Comparison of ENCODE assay signal across 15 cellular contexts in genomic region chr6:149149682-149150081, GRCh38.
DNase-seq lines count a peak whose midpoint lies in the region; ATAC-seq lines count a peak whose summit lies in the region.
"Had no signal": no experiment of that assay in that cellular context is flagged by ENCODE, and none has a peak within 500 bp of the region (broad histone marks: within the 10 kb centered on the region; RNA-seq: fewer than 3 reads in every experiment).

No MANE protein-coding gene starts in this region.

- intact Hi-C loops in activated naive CD4-positive, alpha-beta T cell treated with anti-CD3 and anti-CD28 coated beads for 36 hours (cut with micrococcal nuclease) = loop anchor here (2.0 to 10.0 kb wide), 4 partner anchors 55 to 1945 kb away; partner anchors contain the start of gene STXBP5
- intact Hi-C loops in activated T-helper 2 cell treated with anti-CD3 and anti-CD28 coated beads, Interferon-gamma antibody, Interleukin-2, Interleukin-4, amounts not matched to agents 10 μg/mL and 5 μg/mL and 100 μg/mL, durations not matched to agents 14 hours and 24 hours and 36 hours (cut with micrococcal nuclease) = loop anchor here (2.0 to 5.0 kb wide), 5 partner anchors 55 to 283 kb away; no protein-coding TSS in a partner anchor

- POLR2A ChIA-PET in T-cell (lab: Charles Lee) = no interaction called here

- no peak overlapping the region for H3K4me3 Mint-ChIP-seq in activated naive CD4-positive, alpha-beta T cell treated with anti-CD3 and anti-CD28 coated beads, Interleukin-2, amount 50 U/mL, for 24 hours
- H3K4me3 Mint-ChIP-seq in activated naive CD4-positive, alpha-beta T cell treated with anti-CD3 and anti-CD28 coated beads for 36 hours = no peak overlapping the region
- no peak overlapping the region for H3K4me3 Mint-ChIP-seq in T-cell
- no peak overlapping the region for H3K4me3 Mint-ChIP-seq in activated T-helper 2 cell treated with anti-CD3 and anti-CD28 coated beads, Interferon-gamma antibody, Interleukin-2, Interleukin-4, amounts not matched to agents 10 μg/mL and 5 μg/mL and 100 μg/mL, durations not matched to agents 14 hours and 24 hours and 36 hours (ENCODE audit: low read depth)
- H3K4me3 Mint-ChIP-seq in stimulated activated effector memory CD8-positive, alpha-beta T cell treated with anti-CD3 and anti-CD28 coated beads, Interleukin-12 subunit alpha, Interleukin-12 subunit beta, amount 100 ng/mL, for 72 hours = peak overlapping the region; percentile 50
- H3K4me3 Mint-ChIP-seq: B cell, HFFc6 had no signal

- H3K9me3 Mint-ChIP-seq in activated naive CD4-positive, alpha-beta T cell treated with anti-CD3 and anti-CD28 coated beads, Interleukin-2, amount 50 U/mL, for 24 hours = peaks cover 23% of the 10 kb centered on the region
- H3K9me3 Mint-ChIP-seq in activated naive CD4-positive, alpha-beta T cell treated with anti-CD3 and anti-CD28 coated beads for 36 hours = peaks cover 9% of the 10 kb centered on the region
- H3K9me3 Mint-ChIP-seq in T-cell = peaks cover 2 to 19% (median 5%) of the 10 kb centered on the region in 3 donors
- peaks cover 25% of the 10 kb centered on the region for H3K9me3 Mint-ChIP-seq in activated T-helper 2 cell treated with anti-CD3 and anti-CD28 coated beads, Interferon-gamma antibody, Interleukin-2, Interleukin-4, amounts not matched to agents 10 μg/mL and 5 μg/mL and 100 μg/mL, durations not matched to agents 14 hours and 24 hours and 36 hours
- H3K9me3 Mint-ChIP-seq in stimulated activated effector memory CD8-positive, alpha-beta T cell treated with anti-CD3 and anti-CD28 coated beads, Interleukin-12 subunit alpha, Interleukin-12 subunit beta, amount 100 ng/mL, for 72 hours = peaks cover 11% of the 10 kb centered on the region
- H3K9me3 Mint-ChIP-seq: HFFc6 had no signal

- peaks cover 80% of the 10 kb centered on the region for H3K4me1 Mint-ChIP-seq in activated naive CD4-positive, alpha-beta T cell treated with anti-CD3 and anti-CD28 coated beads, Interleukin-2, amount 50 U/mL, for 24 hours
- H3K4me1 Mint-ChIP-seq in activated naive CD4-positive, alpha-beta T cell treated with anti-CD3 and anti-CD28 coated beads for 36 hours (ENCODE audit: low read depth) = peaks cover 73% of the 10 kb centered on the region
- H3K4me1 Mint-ChIP-seq in T-cell = peaks cover 81 to 93% (median 81%) of the 10 kb centered on the region in 3 donors
- H3K4me1 Mint-ChIP-seq in activated T-helper 2 cell treated with anti-CD3 and anti-CD28 coated beads, Interferon-gamma antibody, Interleukin-2, Interleukin-4, amounts not matched to agents 10 μg/mL and 5 μg/mL and 100 μg/mL, durations not matched to agents 14 hours and 24 hours and 36 hours (ENCODE audit: low read depth) = peaks cover 83% of the 10 kb centered on the region
- peaks cover 87% of the 10 kb centered on the region for H3K4me1 Mint-ChIP-seq in stimulated activated effector memory CD8-positive, alpha-beta T cell treated with anti-CD3 and anti-CD28 coated beads, Interleukin-12 subunit alpha, Interleukin-12 subunit beta, amount 100 ng/mL, for 72 hours
- H3K4me1 Mint-ChIP-seq: B cell had no signal

- CTCF ChIA-PET in activated naive CD4-positive, alpha-beta T cell treated with anti-CD3 and anti-CD28 coated beads for 36 hours (lab: Charles Lee) = interaction anchor here (2.0 kb wide), 1 partner anchor 13 kb away, joined by 5 read pairs; no protein-coding TSS in a partner anchor
- CTCF ChIA-PET in T-cell (lab: Charles Lee) = no interaction called here

- no peaks in the 10 kb centered on the region for H3K27me3 Mint-ChIP-seq in activated naive CD4-positive, alpha-beta T cell treated with anti-CD3 and anti-CD28 coated beads, Interleukin-2, amount 50 U/mL, for 24 hours
- no peaks in the 10 kb centered on the region for H3K27me3 Mint-ChIP-seq in activated naive CD4-positive, alpha-beta T cell treated with anti-CD3 and anti-CD28 coated beads for 36 hours (ENCODE audit: low read depth)
- H3K27me3 Mint-ChIP-seq in T-cell = no peaks in the 10 kb centered on the region
- H3K27me3 Mint-ChIP-seq in activated T-helper 2 cell treated with anti-CD3 and anti-CD28 coated beads, Interferon-gamma antibody, Interleukin-2, Interleukin-4, amounts not matched to agents 10 μg/mL and 5 μg/mL and 100 μg/mL, durations not matched to agents 14 hours and 24 hours and 36 hours (ENCODE audit: low read depth) = no peaks in the 10 kb centered on the region
- H3K27me3 Mint-ChIP-seq: CD4-positive, alpha-beta T cell had no signal

- peaks cover 24% of the 10 kb centered on the region for H3K36me3 Mint-ChIP-seq in activated naive CD4-positive, alpha-beta T cell treated with anti-CD3 and anti-CD28 coated beads, Interleukin-2, amount 50 U/mL, for 24 hours
- peaks cover 8% of the 10 kb centered on the region for H3K36me3 Mint-ChIP-seq in activated naive CD4-positive, alpha-beta T cell treated with anti-CD3 and anti-CD28 coated beads for 36 hours (ENCODE audit: low read depth)
- H3K36me3 Mint-ChIP-seq in T-cell = peaks cover 43% of the 10 kb centered on the region
- peaks cover 65% of the 10 kb centered on the region for H3K36me3 Mint-ChIP-seq in activated T-helper 2 cell treated with anti-CD3 and anti-CD28 coated beads, Interferon-gamma antibody, Interleukin-2, Interleukin-4, amounts not matched to agents 10 μg/mL and 5 μg/mL and 100 μg/mL, durations not matched to agents 14 hours and 24 hours and 36 hours (ENCODE audit: low read depth)
- peaks cover 56% of the 10 kb centered on the region for H3K36me3 Mint-ChIP-seq in stimulated activated effector memory CD8-positive, alpha-beta T cell treated with anti-CD3 and anti-CD28 coated beads, Interleukin-12 subunit alpha, Interleukin-12 subunit beta, amount 100 ng/mL, for 72 hours

- peak overlapping the region; percentile 46 for H3K27ac Mint-ChIP-seq in activated naive CD4-positive, alpha-beta T cell treated with anti-CD3 and anti-CD28 coated beads, Interleukin-2, amount 50 U/mL, for 24 hours
- no peak overlapping the region for H3K27ac Mint-ChIP-seq in activated naive CD4-positive, alpha-beta T cell treated with anti-CD3 and anti-CD28 coated beads for 36 hours
- H3K27ac Mint-ChIP-seq in T-cell = peak overlapping the region; percentile 40 to 98
- peak overlapping the region; percentile 97 for H3K27ac Mint-ChIP-seq in activated T-helper 2 cell treated with anti-CD3 and anti-CD28 coated beads, Interferon-gamma antibody, Interleukin-2, Interleukin-4, amounts not matched to agents 10 μg/mL and 5 μg/mL and 100 μg/mL, durations not matched to agents 14 hours and 24 hours and 36 hours
- peak overlapping the region; percentile 94 for H3K27ac Mint-ChIP-seq in stimulated activated effector memory CD8-positive, alpha-beta T cell treated with anti-CD3 and anti-CD28 coated beads, Interleukin-12 subunit alpha, Interleukin-12 subunit beta, amount 100 ng/mL, for 72 hours
- H3K27ac Mint-ChIP-seq: B cell, HFFc6 had no signal

- DNase-seq in activated naive CD4-positive, alpha-beta T cell treated with anti-CD3 and anti-CD28 coated beads for 36 hours = no peak
- no peak for DNase-seq in T-cell
- DNase-seq in activated T-helper 2 cell treated with anti-CD3 and anti-CD28 coated beads, Interferon-gamma antibody, Interleukin-2, Interleukin-4, amounts not matched to agents 10 μg/mL and 5 μg/mL and 100 μg/mL, durations not matched to agents 14 hours and 24 hours and 36 hours (ENCODE audit: low spot score) = no peak
- DNase-seq in stimulated activated effector memory CD8-positive, alpha-beta T cell treated with anti-CD3 and anti-CD28 coated beads, Interleukin-12 subunit alpha, Interleukin-12 subunit beta, amount 100 ng/mL, for 72 hours (ENCODE audit: low spot score in 2 of 2) = peak in 1 of 2 donors; percentile 18
- DNase-seq in stimulated activated CD4-positive, alpha-beta T cell treated with anti-CD3 and anti-CD28 coated beads, Interleukin-1b, Interleukin-23, amount 100 ng/mL, for 48 hours = no peak
- no peak for DNase-seq in stimulated activated naive CD4-positive, alpha-beta T cell treated with Interleukin-2 at 50 U/mL for 16 hours (lab: John Stamatoyannopoulos, UW)
- DNase-seq: CD4-positive, alpha-beta T cell; HFFc6; Karpas-422; MG63; NCI-H1092; NCI-H226; NCI-H524 treated with DMSO at 0.1 percent for 48 hours had no signal

- ATAC-seq in T-cell (replicated peaks in 1 of 4) = no peak
- no peak for ATAC-seq in stimulated activated effector memory CD8-positive, alpha-beta T cell treated with anti-CD3 and anti-CD28 coated beads, Interleukin-12 subunit alpha, Interleukin-12 subunit beta, amount 100 ng/mL, for 72 hours
